Comparison of ENCODE assay signal across 19 cellular contexts in genomic region chr1:42420145-42420544, GRCh38. TPM values are rescaled to one million over a fixed set of nuclear protein-coding genes. Genes with fewer than 3 reads are reported as not detected.
DNase-seq lines count a peak whose midpoint lies in the region; ATAC-seq, FAIRE-seq and TF ChIP-seq lines count a peak whose summit lies in the region.
"Had no signal": no experiment of that assay in that cellular context is flagged by ENCODE, and none has a peak within 500 bp of the region (broad histone marks: within the 10 kb centered on the region; RNA-seq: fewer than 3 reads in every experiment).

No MANE protein-coding gene starts in this region.

- H3K4me3 ChIP-seq in fibroblast of the aortic adventitia (ENCODE audit: low read depth, low read length) (no peak overlapping the region), muscle layer of duodenum (ENCODE audit: low read depth in 1 of 2, low read length in 2 of 2) (no peak overlapping the region)
- H3K4me3 ChIP-seq: adrenal gland, GM12878 had no signal

- no peaks in the 10 kb centered on the region for H3K9me3 Mint-ChIP-seq in CD4-positive, alpha-beta T cell
- H3K9me3 Mint-ChIP-seq: natural killer cell had no signal

- no peaks in the 10 kb centered on the region for H3K27me3 ChIP-seq in muscle layer of duodenum (ENCODE audit: low read depth, low read length)
- no peaks in the 10 kb centered on the region for H3K27me3 ChIP-seq in CD4-positive, alpha-beta T cell (ENCODE audit: control insufficient read depth, insufficient read depth, low read length)
- H3K27me3 ChIP-seq: adrenal gland had no signal

- peaks cover 5 to 18% of the 10 kb centered on the region in 2 donors for H3K4me1 ChIP-seq in muscle layer of duodenum (ENCODE audit: control insufficient read depth in 1 of 2, insufficient read depth in 2 of 2, low read length in 2 of 2)

- peak overlapping the region; percentile 34 for H3K27ac ChIP-seq in muscle layer of duodenum (ENCODE audit: low read length)
- no peak overlapping the region for H3K27ac ChIP-seq in CD4-positive, alpha-beta T cell (ENCODE audit: low read depth, low read length)
- H3K27ac ChIP-seq: adrenal gland had no signal

- H3K36me3 ChIP-seq in muscle layer of duodenum (ENCODE audit: control insufficient read depth in 1 of 2, insufficient read depth in 2 of 2, low read length in 2 of 2) = no peaks in the 10 kb centered on the region
- H3K36me3 ChIP-seq: adrenal gland had no signal

- no peak overlapping the region for H3K27ac Mint-ChIP-seq in CD4-positive, alpha-beta T cell
- H3K27ac Mint-ChIP-seq: natural killer cell, T-helper 17 cell had no signal

- peaks cover 4% of the 10 kb centered on the region for H3K27me3 Mint-ChIP-seq in CD4-positive, alpha-beta T cell

- H3K4me3 Mint-ChIP-seq in CD4-positive, alpha-beta T cell = no peak overlapping the region
- H3K4me3 Mint-ChIP-seq: natural killer cell, T-helper 17 cell had no signal

- TF ChIP-seq CTCF in fibroblast of the aortic adventitia (IDR thresholded peaks at IDR 0.05; ENCODE audit: insufficient read depth, low read length) = no peak
- no peak for TF ChIP-seq CTCF in CD4-positive, alpha-beta T cell (IDR thresholded peaks at IDR 0.05)

- POLR2A ChIA-PET in CD4-positive, alpha-beta T cell (lab: Charles Lee) = no interaction called here

- H3K36me3 Mint-ChIP-seq in CD4-positive, alpha-beta T cell (ENCODE audit: low read depth) = no peaks in the 10 kb centered on the region
- H3K36me3 Mint-ChIP-seq: natural killer cell had no signal

- ATAC-seq in Right ventricle myocardium inferior = peak; percentile 27
- ATAC-seq in Right ventricle myocardium superior (ENCODE audit: poor library complexity) = no peak
- no peak for ATAC-seq in CD4-positive, alpha-beta T cell (ENCODE audit: poor library complexity)
- ATAC-seq: GM12878, left lobe of liver, natural killer cell, T-helper 17 cell had no signal

- DNase-seq in Right ventricle myocardium inferior (ENCODE audit: missing footprints) (no peak), Right ventricle myocardium superior (no peak), fibroblast of the aortic adventitia (ENCODE audit: low read depth) (peak; percentile 29), urothelium cell line (ENCODE audit: low spot score) (no peak), NCI-H128 (lab: John Stamatoyannopoulos, UW; ENCODE audit: unreplicated experiment) (no peak), NCI-H2081 treated with DMSO at 0.1 percent for 48 hours (lab: John Stamatoyannopoulos, UW) (no peak)
- no peak for DNase-seq in CD4-positive, alpha-beta T cell
- DNase-seq: activated CD4-positive, alpha-beta T cell treated with anti-CD3 and anti-CD28 coated beads for 4 hours; activated naive CD4-positive, alpha-beta T cell treated with Interleukin-2 at 50 U/mL for 16 hours; activated T-cell treated with anti-CD3 and anti-CD28 coated beads, Interleukin-2, amount 50 U/mL, for 48 hours; H7; natural killer cell; T-helper 17 cell had no signal

- FAIRE-seq in urothelium cell line (lab: Jason Lieb, UNC) = peak; percentile 23
- FAIRE-seq: endothelial cell of umbilical vein, GM12878 had no signal

- H3K9me3 ChIP-seq in muscle layer of duodenum (ENCODE audit: control insufficient read depth in 1 of 2, low read length in 2 of 2) = no peaks in the 10 kb centered on the region
- H3K9me3 ChIP-seq in CD4-positive, alpha-beta T cell (ENCODE audit: control insufficient read depth, low read length) = no peaks in the 10 kb centered on the region
- H3K9me3 ChIP-seq: adrenal gland, SK-N-SH had no signal

- H3K4me1 Mint-ChIP-seq in CD4-positive, alpha-beta T cell (ENCODE audit: low read depth) = no peaks in the 10 kb centered on the region

- intact Hi-C loops in Right ventricle myocardium inferior (cut with DNase I) (no loop called here), Right ventricle myocardium superior (cut with DNase I) (no loop called here)
- intact Hi-C loops in CD4-positive, alpha-beta T cell (cut with DNase I, micrococcal nuclease) = no loop called here

- CTCF ChIA-PET in CD4-positive, alpha-beta T cell (lab: Charles Lee) = no interaction called here

RNA-seq across cellular contexts. Expression of gene ZMYND12, which starts 35.7 kb away (rescaled TPM):
- total RNA-seq in Right ventricle myocardium inferior (1.4 TPM), Right ventricle myocardium superior (0.78 TPM), fibroblast of the aortic adventitia (ENCODE audit: low replicate concordance) (0.82 and 1.6 TPM in 2 replicates)
- total RNA-seq in CD4-positive, alpha-beta T cell = under 1 TPM; 0.58 to 0.70 TPM

RNA-seq across cellular contexts. Expression of gene PPCS, which starts 36.2 kb away (rescaled TPM):
- total RNA-seq in Right ventricle myocardium inferior (36.8 TPM), Right ventricle myocardium superior (30.2 TPM), fibroblast of the aortic adventitia (ENCODE audit: low replicate concordance) (44.2 and 58.8 TPM in 2 replicates)
- 10 to 100 TPM; 39.7 to 40.4 TPM for total RNA-seq in CD4-positive, alpha-beta T cell

RNA-seq across cellular contexts. Expression of gene RIMKLA, which starts 39.6 kb away (rescaled TPM):
- total RNA-seq in Right ventricle myocardium inferior = 7.5 TPM
- total RNA-seq in Right ventricle myocardium superior = 7.6 TPM
- total RNA-seq in fibroblast of the aortic adventitia (ENCODE audit: low replicate concordance) = 0.09 TPM in 1 of 2 replicates, not detected in the other
- under 1 TPM in 1 of 2 experiments, not detected in 1; 0.11 TPM for total RNA-seq in CD4-positive, alpha-beta T cell
- total RNA-seq: endothelial cell of umbilical vein had no signal

RNA-seq across cellular contexts. Expression of gene CCDC30, which starts 42.9 kb away (rescaled TPM):
- total RNA-seq in Right ventricle myocardium inferior = 1.9 TPM
- total RNA-seq in Right ventricle myocardium superior = 1.5 TPM
- total RNA-seq in fibroblast of the aortic adventitia (ENCODE audit: low replicate concordance) = 1.4 and 5.8 TPM in 2 replicates
- total RNA-seq in CD4-positive, alpha-beta T cell = 1 to 10 TPM; 1.2 to 1.3 TPM
